In the genomic region with DNA sequence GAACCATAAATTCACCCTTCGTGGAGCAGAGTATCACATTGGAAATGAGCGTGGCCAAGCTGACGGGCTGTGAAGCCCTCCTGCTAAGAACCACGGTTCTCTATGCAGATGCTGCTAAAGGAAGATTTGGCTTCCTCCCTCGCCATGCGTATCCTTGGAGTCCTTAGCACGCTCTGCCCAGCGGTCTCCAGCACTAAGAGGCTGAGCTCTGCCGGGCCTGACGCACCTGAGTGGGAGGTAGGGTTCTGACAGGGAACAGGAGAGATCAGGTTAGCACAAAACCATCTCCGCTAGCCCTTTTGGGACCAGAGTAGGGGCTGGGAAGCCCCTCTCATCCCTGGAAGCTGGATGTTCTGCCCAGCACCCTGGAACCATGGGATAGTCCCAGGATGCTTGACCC, we compare ENCODE assay signal across 21 cellular contexts.
"Had no signal": no experiment of that assay in that cellular context is flagged by ENCODE, and none has a peak within 500 bp of the region (broad histone marks: within the 10 kb centered on the region; RNA-seq: fewer than 3 reads in every experiment).

No MANE protein-coding gene starts in this region.

- H3K4me1 Mint-ChIP-seq: activated CD4-positive, alpha-beta T cell treated with anti-CD3 and anti-CD28 coated beads, Interleukin-2, amount 10 ng/mL, durations not matched to agents 24 days and 14 days; activated CD8-positive, alpha-beta memory T cell treated with anti-CD3 and anti-CD28 coated beads, Interleukin-2, amount 10 ng/mL, durations not matched to agents 7 days and 5 days; T-helper 17 cell had no signal

- H3K36me3 Mint-ChIP-seq: activated CD8-positive, alpha-beta memory T cell treated with anti-CD3 and anti-CD28 coated beads, Interleukin-2, amount 10 ng/mL, durations not matched to agents 7 days and 5 days; activated naive CD8-positive, alpha-beta T cell; WTC11 had no signal

- DNase-seq: activated CD4-positive, alpha-beta T cell treated with anti-CD3 and anti-CD28 coated beads for 1 hour; activated CD4-positive, alpha-beta T cell treated with anti-CD3 and anti-CD28 coated beads, Interleukin-2, amount 10 ng/mL, durations not matched to agents 24 days and 14 days; activated CD4-positive, alpha-beta T cell treated with anti-CD3 and anti-CD28 coated beads, Interleukin-2, amount 50 U/mL, for 48 hours; activated CD8-positive, alpha-beta memory T cell treated with anti-CD3 and anti-CD28 coated beads, Interleukin-2, amount 10 ng/mL, durations not matched to agents 7 days and 5 days; activated gamma-delta T cell; activated naive CD4-positive, alpha-beta T cell treated with anti-CD3 and anti-CD28 coated beads for 36 hours; activated T-cell treated with anti-CD3 and anti-CD28 coated beads, Interleukin-2, amount 50 U/mL, for 24 hours; amygdala; Kasumi-1; KBM-7; NCI-H1048; NCI-H1930; NCI-H345; NCI-H510A; NCI-H69; PC-3; SHP77 treated with DMSO at 0.1 percent for 48 hours; T-helper 17 cell; T-helper 9 cell had no signal

- H3K9me3 Mint-ChIP-seq: activated CD4-positive, alpha-beta T cell treated with anti-CD3 and anti-CD28 coated beads, Interleukin-2, amount 10 ng/mL, durations not matched to agents 24 days and 14 days; activated naive CD4-positive, alpha-beta T cell treated with anti-CD3 and anti-CD28 coated beads for 36 hours; activated T-cell treated with anti-CD3 and anti-CD28 coated beads, Interleukin-2, amount 50 U/mL, for 24 hours; WTC11 had no signal

- H3K4me3 Mint-ChIP-seq: activated CD4-positive, alpha-beta T cell treated with anti-CD3 and anti-CD28 coated beads, Interleukin-2, amount 10 ng/mL, durations not matched to agents 24 days and 14 days; activated CD8-positive, alpha-beta memory T cell treated with anti-CD3 and anti-CD28 coated beads, Interleukin-2, amount 10 ng/mL, durations not matched to agents 7 days and 5 days; activated naive CD4-positive, alpha-beta T cell treated with anti-CD3 and anti-CD28 coated beads for 36 hours; activated naive CD8-positive, alpha-beta T cell; activated T-cell treated with anti-CD3 and anti-CD28 coated beads, Interleukin-2, amount 50 U/mL, for 24 hours; T-helper 17 cell; WTC11 had no signal

- ATAC-seq: activated CD8-positive, alpha-beta memory T cell treated with anti-CD3 and anti-CD28 coated beads, Interleukin-2, amount 10 ng/mL, durations not matched to agents 7 days and 5 days; PC-3; T-helper 17 cell; WTC11 had no signal

- H3K27ac Mint-ChIP-seq: activated CD4-positive, alpha-beta T cell treated with anti-CD3 and anti-CD28 coated beads, Interleukin-2, amount 10 ng/mL, durations not matched to agents 24 days and 14 days; activated CD8-positive, alpha-beta memory T cell treated with anti-CD3 and anti-CD28 coated beads, Interleukin-2, amount 10 ng/mL, durations not matched to agents 7 days and 5 days; activated naive CD4-positive, alpha-beta T cell treated with anti-CD3 and anti-CD28 coated beads for 36 hours; activated naive CD8-positive, alpha-beta T cell; activated T-cell treated with anti-CD3 and anti-CD28 coated beads, Interleukin-2, amount 50 U/mL, for 24 hours; T-helper 17 cell; WTC11 had no signal

- H3K27me3 Mint-ChIP-seq: activated CD4-positive, alpha-beta T cell treated with anti-CD3 and anti-CD28 coated beads, Interleukin-2, amount 10 ng/mL, durations not matched to agents 24 days and 14 days; activated CD8-positive, alpha-beta memory T cell treated with anti-CD3 and anti-CD28 coated beads, Interleukin-2, amount 10 ng/mL, durations not matched to agents 7 days and 5 days had no signal
